Comparison of ENCODE assay signal across 1 cellular context in genomic region chr11:5937868-5938602, GRCh38.
TF ChIP-seq lines count a peak whose summit lies in the region.

No MANE protein-coding gene starts in this region.

TF ChIP-seq in HepG2, 621 proteins besides CTCF, POLR2A, EP300 and RAD21:
- TF ChIP-seq ZNF660 (CRISPR knock-in tag; IDR thresholded peaks at IDR 0.05; ENCODE audit: borderline replicate concordance, low read depth) (no peak), MAFF (IDR thresholded peaks at IDR 0.05; ENCODE audit: low read depth, low read length) (peak; percentile 85), MAFK (conservative IDR thresholded peaks at IDR 0.05 in 1 of 2, IDR thresholded peaks at IDR 0.05 in 1 of 2; ENCODE audit: low read length in 2 of 2) (peak; percentile 79 to 89)
